Comparison of ENCODE assay signal across 8 cellular contexts in the genomic region with DNA sequence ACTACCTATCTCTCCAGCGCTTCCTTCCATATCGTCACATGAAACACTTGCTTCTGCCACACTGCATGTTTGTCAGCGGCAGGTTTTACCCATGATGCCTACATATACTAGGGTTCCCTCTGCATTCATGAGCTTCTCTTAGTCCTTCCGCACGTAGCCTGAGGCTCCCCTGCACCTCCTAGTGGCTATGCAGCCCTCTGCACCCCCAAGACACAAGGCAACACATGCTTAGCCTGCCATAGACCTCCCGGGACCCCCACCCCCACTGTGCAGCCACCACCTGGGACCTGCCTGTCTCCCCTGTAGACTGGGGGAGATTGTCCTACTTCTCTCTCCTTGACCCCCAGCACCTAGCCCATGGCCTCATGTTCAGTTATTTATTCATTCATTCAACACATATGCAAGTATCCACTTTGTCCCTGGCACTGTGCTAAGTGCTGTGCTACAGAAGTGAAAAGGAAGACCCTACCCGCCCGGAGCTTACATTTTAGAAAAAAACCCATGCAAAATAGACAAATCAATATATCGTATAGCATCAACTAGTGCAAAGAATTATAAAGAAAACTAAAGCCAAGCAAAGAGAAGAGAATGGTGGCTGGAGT. TPM values are rescaled to one million over a fixed set of nuclear protein-coding genes. Genes with fewer than 3 reads are reported as not detected.
DNase-seq lines count a peak whose midpoint lies in the region; ATAC-seq and TF ChIP-seq lines count a peak whose summit lies in the region.

No MANE protein-coding gene starts in this region.

- H3K36me3 Mint-ChIP-seq in natural killer cell = peaks cover 7% of the 10 kb centered on the region

- H3K4me3 ChIP-seq in epithelial cell of esophagus (ENCODE audit: low read length) = no peak overlapping the region

- H3K4me1 Mint-ChIP-seq in natural killer cell = peaks cover 14 to 15% of the 10 kb centered on the region in 2 donors

- peak; percentile 86 for ATAC-seq in GM19372 (IDR thresholded peaks at IDR 0.05; ENCODE audit: low read depth, unreplicated experiment)
- ATAC-seq in HG03520 (IDR thresholded peaks at IDR 0.05; ENCODE audit: unreplicated experiment) = peak; percentile 71
- peak; percentile 74 to 97 (median 95) for ATAC-seq in natural killer cell
- ATAC-seq in GM21515 (IDR thresholded peaks at IDR 0.05; ENCODE audit: unreplicated experiment) = no peak

- H3K27ac Mint-ChIP-seq in natural killer cell = peak overlapping the region in 1 of 2 donors; percentile 16

- H3K9me3 Mint-ChIP-seq in natural killer cell = no peaks in the 10 kb centered on the region

- intact Hi-C loops in natural killer cell (cut with micrococcal nuclease) = loop anchor here (1.0 to 10.0 kb wide), 2 partner anchors 183 to 510 kb away; no protein-coding TSS in a partner anchor

- DNase-seq in D341Med (ENCODE audit: low spot score) (peak; percentile 58), UCSD-AML1 (lab: John Stamatoyannopoulos, UW; ENCODE audit: unreplicated experiment) (peak; percentile 34), epithelial cell of esophagus (ENCODE audit: low read depth) (no peak), natural killer cell (peak; percentile 38), NCI-H446 treated with DMSO at 0.1 percent for 48 hours (lab: John Stamatoyannopoulos, UW) (no peak)

- H3K27me3 Mint-ChIP-seq in natural killer cell (ENCODE audit: low read depth in 2 of 2) = peaks cover 0 to 4% of the 10 kb centered on the region in 2 donors

- H3K4me3 Mint-ChIP-seq in natural killer cell = no peak overlapping the region

- TF ChIP-seq CTCF in epithelial cell of esophagus (IDR thresholded peaks at IDR 0.05; ENCODE audit: insufficient read depth, low read depth, low read length, missing control alignments) (peak; percentile 34), natural killer cell (IDR thresholded peaks at IDR 0.05) (peak; percentile 71)

RNA-seq across cellular contexts. Expression of gene TMEM273, which starts 23.5 kb away (rescaled TPM):
- total RNA-seq in natural killer cell = 10 to 100 TPM; 11.6 to 46.3 (median 29.4) TPM

RNA-seq across cellular contexts. Expression of gene FAM170B, which starts 30.9 kb away (rescaled TPM):
- total RNA-seq in natural killer cell = not detected

RNA-seq across cellular contexts. Expression of gene VSTM4, which starts 49.4 kb away (rescaled TPM):
- under 1 TPM; 0.38 to 0.57 (median 0.45) TPM for total RNA-seq in natural killer cell

Comparison
In these comparisons a context has a peak if more than half of its experiments do, and no peak if none do; other contexts are left out.
1. DNase-seq: peak in D341Med (single experiment), UCSD-AML1 (single experiment) and natural killer cell (single experiment); none in epithelial cell of esophagus (single experiment) and NCI-H446 treated with DMSO at 0.1 percent for 48 hours (single experiment).